2 cellular contexts compared by ENCODE assay signal in the genomic region with DNA sequence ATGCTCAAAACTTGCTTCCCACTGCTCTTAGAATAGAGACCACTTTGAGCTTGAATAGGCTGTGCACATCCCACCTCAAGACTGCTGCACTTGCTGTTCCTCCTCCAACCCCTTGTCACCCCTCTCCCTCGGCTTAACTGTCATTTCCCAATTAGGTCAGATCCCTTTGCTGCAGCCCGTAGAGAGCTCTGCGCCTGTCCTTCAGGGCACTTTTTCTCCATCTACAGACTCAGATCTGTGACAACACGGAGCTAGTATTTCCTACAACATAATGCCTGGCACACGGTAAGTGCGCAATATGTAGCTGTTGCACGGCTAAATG.
TF ChIP-seq lines count a peak whose summit lies in the region.

No MANE protein-coding gene starts in this region.

TF ChIP-seq in A549, 52 proteins besides CTCF, POLR2A, EP300 and RAD21:
- TF ChIP-seq, protein P1, sequence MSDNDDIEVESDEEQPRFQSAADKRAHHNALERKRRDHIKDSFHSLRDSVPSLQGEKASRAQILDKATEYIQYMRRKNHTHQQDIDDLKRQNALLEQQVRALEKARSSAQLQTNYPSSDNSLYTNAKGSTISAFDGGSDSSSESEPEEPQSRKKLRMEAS (IDR thresholded peaks at IDR 0.05): no peak
- no peak for TF ChIP-seq HDAC2 (IDR thresholded peaks at IDR 0.05)
- TF ChIP-seq RFX5 (IDR thresholded peaks at IDR 0.05): no peak
- no peak for TF ChIP-seq ZNF302 (CRISPR knock-in tag; IDR thresholded peaks at IDR 0.05)
- no peak for TF ChIP-seq RNF2 (IDR thresholded peaks at IDR 0.05; ENCODE audit: borderline replicate concordance, low read depth)
- TF ChIP-seq HOXB5 (CRISPR knock-in tag; IDR thresholded peaks at IDR 0.05): no peak
- TF ChIP-seq CHD2 (IDR thresholded peaks at IDR 0.05; ENCODE audit: low read length, partially characterized antibody): no peak
- TF ChIP-seq, protein P2, sequence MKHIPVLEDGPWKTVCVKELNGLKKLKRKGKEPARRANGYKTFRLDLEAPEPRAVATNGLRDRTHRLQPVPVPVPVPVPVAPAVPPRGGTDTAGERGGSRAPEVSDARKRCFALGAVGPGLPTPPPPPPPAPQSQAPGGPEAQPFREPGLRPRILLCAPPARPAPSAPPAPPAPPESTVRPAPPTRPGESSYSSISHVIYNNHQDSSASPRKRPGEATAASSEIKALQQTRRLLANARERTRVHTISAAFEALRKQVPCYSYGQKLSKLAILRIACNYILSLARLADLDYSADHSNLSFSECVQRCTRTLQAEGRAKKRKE (CRISPR knock-in tag; IDR thresholded peaks at IDR 0.05; ENCODE audit: low read depth): no peak
- no peak for TF ChIP-seq HOXB13 (CRISPR knock-in tag; IDR thresholded peaks at IDR 0.05; ENCODE audit: low read depth)
- TF ChIP-seq, protein P3, sequence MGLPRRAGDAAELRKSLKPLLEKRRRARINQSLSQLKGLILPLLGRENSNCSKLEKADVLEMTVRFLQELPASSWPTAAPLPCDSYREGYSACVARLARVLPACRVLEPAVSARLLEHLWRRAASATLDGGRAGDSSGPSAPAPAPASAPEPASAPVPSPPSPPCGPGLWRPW (IDR thresholded peaks at IDR 0.05): no peak
- TF ChIP-seq, protein P4, sequence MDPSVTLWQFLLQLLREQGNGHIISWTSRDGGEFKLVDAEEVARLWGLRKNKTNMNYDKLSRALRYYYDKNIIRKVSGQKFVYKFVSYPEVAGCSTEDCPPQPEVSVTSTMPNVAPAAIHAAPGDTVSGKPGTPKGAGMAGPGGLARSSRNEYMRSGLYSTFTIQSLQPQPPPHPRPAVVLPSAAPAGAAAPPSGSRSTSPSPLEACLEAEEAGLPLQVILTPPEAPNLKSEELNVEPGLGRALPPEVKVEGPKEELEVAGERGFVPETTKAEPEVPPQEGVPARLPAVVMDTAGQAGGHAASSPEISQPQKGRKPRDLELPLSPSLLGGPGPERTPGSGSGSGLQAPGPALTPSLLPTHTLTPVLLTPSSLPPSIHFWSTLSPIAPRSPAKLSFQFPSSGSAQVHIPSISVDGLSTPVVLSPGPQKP (IDR thresholded peaks at IDR 0.05; ENCODE audit: low read depth, low read length): no peak
- no peak for TF ChIP-seq NR3C1 (IDR thresholded peaks at IDR 0.05)
- TF ChIP-seq RCOR1 (IDR thresholded peaks at IDR 0.05; ENCODE audit: low read depth, low read length): no peak
- TF ChIP-seq CHD4 (IDR thresholded peaks at IDR 0.05; ENCODE audit: borderline replicate concordance): no peak
- TF ChIP-seq, protein P5, sequence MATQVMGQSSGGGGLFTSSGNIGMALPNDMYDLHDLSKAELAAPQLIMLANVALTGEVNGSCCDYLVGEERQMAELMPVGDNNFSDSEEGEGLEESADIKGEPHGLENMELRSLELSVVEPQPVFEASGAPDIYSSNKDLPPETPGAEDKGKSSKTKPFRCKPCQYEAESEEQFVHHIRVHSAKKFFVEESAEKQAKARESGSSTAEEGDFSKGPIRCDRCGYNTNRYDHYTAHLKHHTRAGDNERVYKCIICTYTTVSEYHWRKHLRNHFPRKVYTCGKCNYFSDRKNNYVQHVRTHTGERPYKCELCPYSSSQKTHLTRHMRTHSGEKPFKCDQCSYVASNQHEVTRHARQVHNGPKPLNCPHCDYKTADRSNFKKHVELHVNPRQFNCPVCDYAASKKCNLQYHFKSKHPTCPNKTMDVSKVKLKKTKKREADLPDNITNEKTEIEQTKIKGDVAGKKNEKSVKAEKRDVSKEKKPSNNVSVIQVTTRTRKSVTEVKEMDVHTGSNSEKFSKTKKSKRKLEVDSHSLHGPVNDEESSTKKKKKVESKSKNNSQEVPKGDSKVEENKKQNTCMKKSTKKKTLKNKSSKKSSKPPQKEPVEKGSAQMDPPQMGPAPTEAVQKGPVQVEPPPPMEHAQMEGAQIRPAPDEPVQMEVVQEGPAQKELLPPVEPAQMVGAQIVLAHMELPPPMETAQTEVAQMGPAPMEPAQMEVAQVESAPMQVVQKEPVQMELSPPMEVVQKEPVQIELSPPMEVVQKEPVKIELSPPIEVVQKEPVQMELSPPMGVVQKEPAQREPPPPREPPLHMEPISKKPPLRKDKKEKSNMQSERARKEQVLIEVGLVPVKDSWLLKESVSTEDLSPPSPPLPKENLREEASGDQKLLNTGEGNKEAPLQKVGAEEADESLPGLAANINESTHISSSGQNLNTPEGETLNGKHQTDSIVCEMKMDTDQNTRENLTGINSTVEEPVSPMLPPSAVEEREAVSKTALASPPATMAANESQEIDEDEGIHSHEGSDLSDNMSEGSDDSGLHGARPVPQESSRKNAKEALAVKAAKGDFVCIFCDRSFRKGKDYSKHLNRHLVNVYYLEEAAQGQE (IDR thresholded peaks at IDR 0.05): no peak
- TF ChIP-seq NPAS2 (CRISPR knock-in tag; IDR thresholded peaks at IDR 0.05; ENCODE audit: borderline replicate concordance): no peak
- TF ChIP-seq, protein P6, sequence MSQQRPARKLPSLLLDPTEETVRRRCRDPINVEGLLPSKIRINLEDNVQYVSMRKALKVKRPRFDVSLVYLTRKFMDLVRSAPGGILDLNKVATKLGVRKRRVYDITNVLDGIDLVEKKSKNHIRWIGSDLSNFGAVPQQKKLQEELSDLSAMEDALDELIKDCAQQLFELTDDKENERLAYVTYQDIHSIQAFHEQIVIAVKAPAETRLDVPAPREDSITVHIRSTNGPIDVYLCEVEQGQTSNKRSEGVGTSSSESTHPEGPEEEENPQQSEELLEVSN (IDR thresholded peaks at IDR 0.05; ENCODE audit: borderline replicate concordance, low read depth): no peak
- no peak for TF ChIP-seq ZFP36 (IDR thresholded peaks at IDR 0.05; ENCODE audit: borderline replicate concordance, partially characterized antibody)
- TF ChIP-seq POLR2AphosphoS2 (conservative IDR thresholded peaks at IDR 0.05; ENCODE audit: low read length): no peak
- TF ChIP-seq BHLHE40 (IDR thresholded peaks at IDR 0.05; ENCODE audit: low read depth, low read length): no peak

TF ChIP-seq in GM12878, 131 proteins besides CTCF, POLR2A, EP300 and RAD21:
- TF ChIP-seq TBL1XR1 (IDR thresholded peaks at IDR 0.05; ENCODE audit: low read depth, low read length) (no peak), STAT1 (conservative IDR thresholded peaks at IDR 0.05) (no peak), BRCA1 (IDR thresholded peaks at IDR 0.05; ENCODE audit: low read depth, low read length) (no peak), FOXM1 (IDR thresholded peaks at IDR 0.05; ENCODE audit: low read depth, low read length) (no peak), NR2C1 (IDR thresholded peaks at IDR 0.05) (no peak), DPF2 (IDR thresholded peaks at IDR 0.05) (no peak), ZNF207 (IDR thresholded peaks at IDR 0.05; ENCODE audit: borderline replicate concordance) (no peak)
- TF ChIP-seq, protein P7, sequence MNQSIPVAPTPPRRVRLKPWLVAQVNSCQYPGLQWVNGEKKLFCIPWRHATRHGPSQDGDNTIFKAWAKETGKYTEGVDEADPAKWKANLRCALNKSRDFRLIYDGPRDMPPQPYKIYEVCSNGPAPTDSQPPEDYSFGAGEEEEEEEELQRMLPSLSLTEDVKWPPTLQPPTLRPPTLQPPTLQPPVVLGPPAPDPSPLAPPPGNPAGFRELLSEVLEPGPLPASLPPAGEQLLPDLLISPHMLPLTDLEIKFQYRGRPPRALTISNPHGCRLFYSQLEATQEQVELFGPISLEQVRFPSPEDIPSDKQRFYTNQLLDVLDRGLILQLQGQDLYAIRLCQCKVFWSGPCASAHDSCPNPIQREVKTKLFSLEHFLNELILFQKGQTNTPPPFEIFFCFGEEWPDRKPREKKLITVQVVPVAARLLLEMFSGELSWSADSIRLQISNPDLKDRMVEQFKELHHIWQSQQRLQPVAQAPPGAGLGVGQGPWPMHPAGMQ (IDR thresholded peaks at IDR 0.05; ENCODE audit: borderline replicate concordance): no peak
- TF ChIP-seq, protein P8, sequence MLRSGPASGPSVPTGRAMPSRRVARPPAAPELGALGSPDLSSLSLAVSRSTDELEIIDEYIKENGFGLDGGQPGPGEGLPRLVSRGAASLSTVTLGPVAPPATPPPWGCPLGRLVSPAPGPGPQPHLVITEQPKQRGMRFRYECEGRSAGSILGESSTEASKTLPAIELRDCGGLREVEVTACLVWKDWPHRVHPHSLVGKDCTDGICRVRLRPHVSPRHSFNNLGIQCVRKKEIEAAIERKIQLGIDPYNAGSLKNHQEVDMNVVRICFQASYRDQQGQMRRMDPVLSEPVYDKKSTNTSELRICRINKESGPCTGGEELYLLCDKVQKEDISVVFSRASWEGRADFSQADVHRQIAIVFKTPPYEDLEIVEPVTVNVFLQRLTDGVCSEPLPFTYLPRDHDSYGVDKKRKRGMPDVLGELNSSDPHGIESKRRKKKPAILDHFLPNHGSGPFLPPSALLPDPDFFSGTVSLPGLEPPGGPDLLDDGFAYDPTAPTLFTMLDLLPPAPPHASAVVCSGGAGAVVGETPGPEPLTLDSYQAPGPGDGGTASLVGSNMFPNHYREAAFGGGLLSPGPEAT (IDR thresholded peaks at IDR 0.05; ENCODE audit: low read depth): no peak
- TF ChIP-seq, protein P9, sequence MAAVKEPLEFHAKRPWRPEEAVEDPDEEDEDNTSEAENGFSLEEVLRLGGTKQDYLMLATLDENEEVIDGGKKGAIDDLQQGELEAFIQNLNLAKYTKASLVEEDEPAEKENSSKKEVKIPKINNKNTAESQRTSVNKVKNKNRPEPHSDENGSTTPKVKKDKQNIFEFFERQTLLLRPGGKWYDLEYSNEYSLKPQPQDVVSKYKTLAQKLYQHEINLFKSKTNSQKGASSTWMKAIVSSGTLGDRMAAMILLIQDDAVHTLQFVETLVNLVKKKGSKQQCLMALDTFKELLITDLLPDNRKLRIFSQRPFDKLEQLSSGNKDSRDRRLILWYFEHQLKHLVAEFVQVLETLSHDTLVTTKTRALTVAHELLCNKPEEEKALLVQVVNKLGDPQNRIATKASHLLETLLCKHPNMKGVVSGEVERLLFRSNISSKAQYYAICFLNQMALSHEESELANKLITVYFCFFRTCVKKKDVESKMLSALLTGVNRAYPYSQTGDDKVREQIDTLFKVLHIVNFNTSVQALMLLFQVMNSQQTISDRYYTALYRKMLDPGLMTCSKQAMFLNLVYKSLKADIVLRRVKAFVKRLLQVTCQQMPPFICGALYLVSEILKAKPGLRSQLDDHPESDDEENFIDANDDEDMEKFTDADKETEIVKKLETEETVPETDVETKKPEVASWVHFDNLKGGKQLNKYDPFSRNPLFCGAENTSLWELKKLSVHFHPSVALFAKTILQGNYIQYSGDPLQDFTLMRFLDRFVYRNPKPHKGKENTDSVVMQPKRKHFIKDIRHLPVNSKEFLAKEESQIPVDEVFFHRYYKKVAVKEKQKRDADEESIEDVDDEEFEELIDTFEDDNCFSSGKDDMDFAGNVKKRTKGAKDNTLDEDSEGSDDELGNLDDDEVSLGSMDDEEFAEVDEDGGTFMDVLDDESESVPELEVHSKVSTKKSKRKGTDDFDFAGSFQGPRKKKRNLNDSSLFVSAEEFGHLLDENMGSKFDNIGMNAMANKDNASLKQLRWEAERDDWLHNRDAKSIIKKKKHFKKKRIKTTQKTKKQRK (IDR thresholded peaks at IDR 0.05; ENCODE audit: low read depth, low read length): no peak
